Comparison of ENCODE assay signal across 12 cellular contexts in genomic region chr7:111835066-111835465, GRCh38.
A peak's percentile ranks its signal among the peaks of the same experiment; 100 is the strongest.
DNase-seq lines count a peak whose midpoint lies in the region; FAIRE-seq and TF ChIP-seq lines count a peak whose summit lies in the region.
"Had no signal": no experiment of that assay in that cellular context is flagged by ENCODE, and none has a peak within 500 bp of the region (broad histone marks: within the 10 kb centered on the region; RNA-seq: fewer than 3 reads in every experiment).

No MANE protein-coding gene starts in this region.

- in situ Hi-C loops in astrocyte of the spinal cord (cut with HindIII; ENCODE audit: low sequenced_read_pairs), result no loop called here

- H3K4me1 ChIP-seq in keratinocyte (ENCODE audit: control insufficient read depth, extremely low read depth, insufficient read depth, low read length) (peaks cover 9% of the 10 kb centered on the region), esophagus muscularis mucosa (no peaks in the 10 kb centered on the region), MM.1S (ENCODE audit: low read length) (no peaks in the 10 kb centered on the region)

- TF ChIP-seq POLR2A in esophagus muscularis mucosa (IDR thresholded peaks at IDR 0.05; ENCODE audit: low read depth), result no peak

- H3K9ac ChIP-seq in keratinocyte (ENCODE audit: control insufficient read depth, extremely low read depth, insufficient read depth, low read length) (no peak overlapping the region), MM.1S (ENCODE audit: low read length) (no peak overlapping the region)

- no peak overlapping the region for H3K4me3 ChIP-seq in AG04450 (ENCODE audit: low read depth, low read length)
- no peak overlapping the region for H3K4me3 ChIP-seq in HFF-Myc (replicated peaks; ENCODE audit: low read depth, low read length)
- H3K4me3 ChIP-seq in astrocyte of the spinal cord (ENCODE audit: low read depth, low read length), result no peak overlapping the region
- H3K4me3 ChIP-seq in keratinocyte (ENCODE audit: control insufficient read depth in 2 of 3, extremely low read depth in 1 of 3, insufficient read depth in 2 of 3, low read depth in 1 of 3, low read length in 3 of 3), result no peak overlapping the region
- H3K4me3 ChIP-seq in esophagus muscularis mucosa, result no peak overlapping the region
- H3K4me3 ChIP-seq in MM.1S (ENCODE audit: low read length), result no peak overlapping the region

- H3K4me2 ChIP-seq in keratinocyte (ENCODE audit: control insufficient read depth, extremely low read depth, insufficient read depth, low read depth, low read length) (no peak overlapping the region), MM.1S (ENCODE audit: low read depth, low read length) (no peak overlapping the region)

- H2AFZ ChIP-seq in keratinocyte (ENCODE audit: control insufficient read depth, low read length) (peak overlapping the region; percentile 62), MM.1S (ENCODE audit: low read length) (no peak overlapping the region)

- peaks cover 2 to 3% of the 10 kb centered on the region in 2 experiments for H3K36me3 ChIP-seq in keratinocyte (ENCODE audit: control insufficient read depth in 2 of 2, extremely low read depth in 1 of 2, insufficient read depth in 2 of 2, low read length in 2 of 2)
- H3K36me3 ChIP-seq in esophagus muscularis mucosa, result peaks cover 0 to 11% (median 3%) of the 10 kb centered on the region in 4 donors
- no peaks in the 10 kb centered on the region for H3K36me3 ChIP-seq in MM.1S (replicated peaks; ENCODE audit: insufficient read depth, low read length)

- DNase-seq in AG04450 (ENCODE audit: low read depth, low spot score) (peak; percentile 43), HFF-Myc (ENCODE audit: extremely low read depth, low read depth) (peak; percentile 76), astrocyte of the spinal cord (ENCODE audit: low read depth, low spot score) (peak; percentile 89), keratinocyte (ENCODE audit: low read depth, low spot score) (no peak), esophagus muscularis mucosa (ENCODE audit: extremely low spot score) (no peak), UCSD-AML1 (lab: John Stamatoyannopoulos, UW; ENCODE audit: unreplicated experiment) (no peak), MM.1S (no peak)
- DNase-seq in stimulated activated naive CD4-positive, alpha-beta T cell (lab: John Stamatoyannopoulos, UW), result no peak
- DNase-seq: CD4-positive, CD25-positive, alpha-beta regulatory T cell; midbrain; NCI-H1417 had no signal

- dilution Hi-C loops in keratinocyte (cut with MboI; ENCODE audit: extremely low pct_ligation_motif_present, low sequenced_read_pairs), result no loop called here

- H3K27ac ChIP-seq in AG04450 (ENCODE audit: low read depth, low read length) (no peak overlapping the region), keratinocyte (ENCODE audit: control insufficient read depth, insufficient read depth, low read length) (no peak overlapping the region), esophagus muscularis mucosa (replicated peaks in 1 of 4) (no peak overlapping the region), MM.1S (ENCODE audit: low read length) (no peak overlapping the region)

- H3K9me1 ChIP-seq in keratinocyte (ENCODE audit: control insufficient read depth, extremely low read depth, insufficient read depth, low read length), result no peaks in the 10 kb centered on the region

- no peak for TF ChIP-seq CTCF in AG04450 (IDR thresholded peaks at IDR 0.05; ENCODE audit: low read depth, low read length)
- no peak for TF ChIP-seq CTCF in HFF-Myc (IDR thresholded peaks at IDR 0.05; ENCODE audit: low read depth, low read length, missing control alignments)
- TF ChIP-seq CTCF in astrocyte of the spinal cord (IDR thresholded peaks at IDR 0.05; ENCODE audit: low read depth, low read length), result no peak
- no peak for TF ChIP-seq CTCF in keratinocyte (optimal IDR thresholded peaks at IDR 0.05 in 1 of 3, IDR thresholded peaks at IDR 0.05 in 1 of 3, conservative IDR thresholded peaks at IDR 0.05 in 1 of 3; ENCODE audit: extremely low read depth in 1 of 3, insufficient read depth in 2 of 3, low read length in 3 of 3)
- no peak for TF ChIP-seq CTCF in esophagus muscularis mucosa (IDR thresholded peaks at IDR 0.05)
- no peak for TF ChIP-seq CTCF in MM.1S (IDR thresholded peaks at IDR 0.05; ENCODE audit: low read length)

- no peak for TF ChIP-seq EP300 in esophagus muscularis mucosa (IDR thresholded peaks at IDR 0.05)

- CTCF ChIA-PET in AG04450 (lab: Charles Lee), result interaction anchor here (1.5 to 2.8 kb wide), 3 partner anchors 21 to 82 kb away, joined by 6 to 20 read pairs (median 6); no protein-coding TSS in a partner anchor

- no peaks in the 10 kb centered on the region for H3F3A ChIP-seq in MM.1S (ENCODE audit: insufficient read depth, low read length)

- POLR2A ChIA-PET in AG04450 (lab: Yijun Ruan, JAX), result no interaction called here

- no peaks in the 10 kb centered on the region for H3K79me2 ChIP-seq in keratinocyte (ENCODE audit: control insufficient read depth, insufficient read depth, low read length)
- no peaks in the 10 kb centered on the region for H3K79me2 ChIP-seq in MM.1S (ENCODE audit: low read length)

- no peaks in the 10 kb centered on the region for H3K9me2 ChIP-seq in MM.1S (replicated peaks; ENCODE audit: insufficient read depth, low read length)

- peak; percentile 74 for FAIRE-seq in keratinocyte (lab: Jason Lieb, UNC)
- FAIRE-seq: GM19239 had no signal

- intact Hi-C loops in esophagus muscularis mucosa (cut with DNase I), result no loop called here

- no peaks in the 10 kb centered on the region for H3K27me3 ChIP-seq in AG04450 (ENCODE audit: control insufficient read depth, insufficient read depth, low read length)
- no peaks in the 10 kb centered on the region for H3K27me3 ChIP-seq in keratinocyte (ENCODE audit: control insufficient read depth, extremely low read depth, insufficient read depth, low read length)
- no peaks in the 10 kb centered on the region for H3K27me3 ChIP-seq in esophagus muscularis mucosa
- H3K27me3 ChIP-seq in MM.1S (replicated peaks; ENCODE audit: insufficient read depth, low read length), result no peaks in the 10 kb centered on the region

- H3K9me3 ChIP-seq in AG04450 (ENCODE audit: control insufficient read depth, insufficient read depth, low read length) (no peaks in the 10 kb centered on the region), keratinocyte (ENCODE audit: control insufficient read depth, low read depth, low read length) (no peaks in the 10 kb centered on the region), esophagus muscularis mucosa (no peaks in the 10 kb centered on the region), MM.1S (replicated peaks; ENCODE audit: insufficient read depth, low read length) (no peaks in the 10 kb centered on the region)

- H4K20me1 ChIP-seq in keratinocyte (ENCODE audit: control insufficient read depth, extremely low read depth, insufficient read depth, low read length) (no peaks in the 10 kb centered on the region), MM.1S (ENCODE audit: insufficient read depth, low read length) (no peaks in the 10 kb centered on the region)

Comparison
In these comparisons a context has a peak if more than half of its experiments do, and no peak if none do; other contexts are left out.
1. DNase-seq: peak in AG04450 (single experiment), HFF-Myc (single experiment) and astrocyte of the spinal cord (single experiment); none in keratinocyte (single experiment), esophagus muscularis mucosa (single experiment), UCSD-AML1 (single experiment), stimulated activated naive CD4-positive, alpha-beta T cell (0 of 6) and MM.1S (single experiment).